8 cellular contexts compared by ENCODE assay signal in the genomic region with DNA sequence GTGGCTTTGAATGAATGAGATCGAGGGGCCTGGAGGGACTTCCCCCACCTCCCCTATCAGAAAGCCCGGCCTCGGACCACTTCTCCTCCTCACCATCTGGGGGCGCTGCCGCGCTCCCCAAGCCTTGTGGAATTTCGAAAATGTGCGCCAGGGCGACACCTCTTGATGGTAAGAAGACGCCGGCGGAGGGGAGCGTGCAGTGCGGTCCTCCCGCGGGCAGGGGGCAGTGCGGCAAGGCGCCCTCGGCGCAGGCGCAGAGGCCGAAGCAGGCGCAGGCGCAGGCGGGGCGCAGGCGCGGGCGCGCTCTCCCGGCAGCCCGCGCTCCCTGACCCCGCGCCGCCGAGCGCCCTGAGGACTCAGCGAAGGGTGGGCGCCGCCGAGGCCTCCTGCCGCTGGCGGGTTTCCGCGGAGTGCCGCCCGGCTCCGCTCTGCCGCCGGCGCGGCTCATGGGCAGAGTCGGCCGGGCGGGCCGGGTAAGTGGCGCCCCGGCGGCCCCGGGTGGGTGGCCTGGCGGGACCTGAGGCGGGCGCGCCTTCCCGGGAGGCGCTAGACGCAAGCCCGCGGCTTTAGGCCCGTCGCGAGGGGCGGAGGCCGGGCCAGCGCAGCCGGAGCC.
A peak's percentile ranks its signal among the peaks of the same experiment; 100 is the strongest.
DNase-seq lines count a peak whose midpoint lies in the region; ATAC-seq and TF ChIP-seq lines count a peak whose summit lies in the region.

TSS of gene RBM17 (plus strand) at position 314 of the 613 bp plus-strand sequence. CDS start 8,032 bp downstream, outside the sequence.

- peak; percentile 89 for ATAC-seq in HG03196 (IDR thresholded peaks at IDR 0.05; ENCODE audit: unreplicated experiment)
- peak; percentile 85 for ATAC-seq in central memory CD8-positive, alpha-beta T cell (replicated peaks; ENCODE audit: extremely low read depth, poor library complexity, severe bottlenecking)

- no peaks in the 10 kb centered on the region for H3K9me3 Mint-ChIP-seq in central memory CD8-positive, alpha-beta T cell

- H3K36me3 Mint-ChIP-seq in central memory CD8-positive, alpha-beta T cell (ENCODE audit: insufficient read depth): peaks cover 10% of the 10 kb centered on the region

- H3K4me1 Mint-ChIP-seq in central memory CD8-positive, alpha-beta T cell: peaks cover 55% of the 10 kb centered on the region

- DNase-seq in AG20443 (ENCODE audit: low spot score) (peak; percentile 99), NCI-H226 (peak; percentile 52), islet precursor cell (peak; percentile 96)
- DNase-seq in activated CD4-positive, CD25-positive, alpha-beta regulatory T cell treated with anti-CD3 and anti-CD28 coated beads, Interleukin-2, amount 50 U/mL, for 16 hours (ENCODE audit: low read depth, low spot score): peak; percentile 94
- peak; percentile 98 to 100 for DNase-seq in central memory CD8-positive, alpha-beta T cell (ENCODE audit: low spot score in 2 of 2)
- DNase-seq in stimulated activated CD4-positive, alpha-beta T cell treated with anti-CD3 and anti-CD28 coated beads, Interleukin-12 subunit alpha, Interleukin-12 subunit beta, amount 100 ng/mL, for 48 hours (ENCODE audit: low read depth in 2 of 3, low spot score in 1 of 3): peak; percentile 95 to 98 (median 98)

- peak within 1 kb of the TSS; percentile 92 for H3K27ac Mint-ChIP-seq in central memory CD8-positive, alpha-beta T cell (ENCODE audit: low read depth)

- peak within 1 kb of the TSS; percentile 84 for H3K4me3 Mint-ChIP-seq in central memory CD8-positive, alpha-beta T cell

- peak; percentile 92 for TF ChIP-seq POLR2A in GM18951 (IDR thresholded peaks at IDR 0.05; ENCODE audit: extremely low read depth, insufficient read depth, insufficient read length)

- in situ Hi-C loops in GM18951 (cut with MboI; ENCODE audit: low sequenced_read_pairs, unreplicated experiment): loop anchor here (10.0 kb wide), 1 partner anchor 74 kb away; no protein-coding TSS in a partner anchor

- peaks cover under 1% of the 10 kb centered on the region for H3K27me3 Mint-ChIP-seq in central memory CD8-positive, alpha-beta T cell

Comparison
In these comparisons a context has a peak if more than half of its experiments do, and no peak if none do; other contexts are left out.
1. Peak in every context shown above with its lines: DNase-seq and ATAC-seq.